ENCODE assay signal across 8 cellular contexts in genomic region chr22:17628304-17629166, GRCh38. TPM values are rescaled to one million over a fixed set of nuclear protein-coding genes. Genes with fewer than 3 reads are reported as not detected.
DNase-seq lines count a peak whose midpoint lies in the region; ATAC-seq and TF ChIP-seq lines count a peak whose summit lies in the region.

Gene ATP6V1E1 (minus strand): TSS chr22:17628749. CDS start chr22:17628635, 114 bp downstream.

- peaks cover 33% of the 10 kb centered on the region for H3K4me1 Mint-ChIP-seq in activated naive CD8-positive, alpha-beta T cell (ENCODE audit: low read depth)

- WGBS in testis, 2 donors = 0 to 1% methylated on average over 32 to 49 of the region's 49 CpGs

- H3K9me3 Mint-ChIP-seq in activated naive CD8-positive, alpha-beta T cell (ENCODE audit: low read depth) = no peaks in the 10 kb centered on the region

- H3K4me3 ChIP-seq in testis = peak within 1 kb of the TSS; percentile 91 to 93

- DNase-seq in GM10248 (ENCODE audit: extremely low spot score) (peak; percentile 98), NCI-H1105 (lab: John Stamatoyannopoulos, UW) (peak; percentile 90), SKM-1 treated with dmso at 0.1 percent for 144 hours (lab: John Stamatoyannopoulos, UW; ENCODE audit: unreplicated experiment) (peak; percentile 91), glomerular visceral epithelial cell (ENCODE audit: extremely low spot score) (peak; percentile 95), omental fat pad (ENCODE audit: low spot score) (peak; percentile 90), testis (peak; percentile 99)

- no peaks in the 10 kb centered on the region for H3K9me3 ChIP-seq in testis

- intact Hi-C loops in testis (cut with DNase I; ENCODE audit: low total_unique reads) = no loop called here

- no peak for TF ChIP-seq CTCF in GM10248 (IDR thresholded peaks at IDR 0.05; ENCODE audit: control extremely low read depth, extremely low read depth, low read depth, missing control alignments)
- no peak for TF ChIP-seq CTCF in omental fat pad (IDR thresholded peaks at IDR 0.05)
- TF ChIP-seq CTCF in testis (IDR thresholded peaks at IDR 0.05) = no peak

- peak within 1 kb of the TSS; percentile 97 for H3K27ac Mint-ChIP-seq in activated naive CD8-positive, alpha-beta T cell

- no peaks in the 10 kb centered on the region for H3K36me3 ChIP-seq in testis (ENCODE audit: low read depth, missing control alignments)

- CTCF ChIA-PET in GM10248 (lab: Yijun Ruan, JAX) = interaction anchor here (1.4 kb wide), 1 partner anchor 144 kb away, joined by 3 read pairs; no protein-coding TSS in a partner anchor

- TF ChIP-seq POLR2A in testis (IDR thresholded peaks at IDR 0.05) = peak; percentile 19

- peaks cover 26% of the 10 kb centered on the region for H3K4me1 ChIP-seq in testis

- H3K36me3 Mint-ChIP-seq in activated naive CD8-positive, alpha-beta T cell = peaks cover 2% of the 10 kb centered on the region

- POLR2A ChIA-PET in GM10248 (lab: Yijun Ruan, JAX) = interaction anchor here (0.7 kb wide), 1 partner anchor 15 kb away, joined by 3 read pairs; no protein-coding TSS in a partner anchor

- peak; percentile 99 for ATAC-seq in HG02623 (IDR thresholded peaks at IDR 0.05; ENCODE audit: unreplicated experiment)
- peak; percentile 98 for ATAC-seq in omental fat pad (ENCODE audit: low FRiP score)

- H3K27ac ChIP-seq in testis = peak within 1 kb of the TSS; percentile 89 to 91

- peak within 1 kb of the TSS; percentile 99 for H3K4me3 Mint-ChIP-seq in activated naive CD8-positive, alpha-beta T cell

- H3K27me3 Mint-ChIP-seq in activated naive CD8-positive, alpha-beta T cell = no peaks in the 10 kb centered on the region

- H3K27me3 ChIP-seq in testis = no peaks in the 10 kb centered on the region

RNA-seq across cellular contexts. Expression of gene ATP6V1E1, which starts in this region (rescaled TPM):
- total RNA-seq in omental fat pad (100 to 1,000 TPM; 109 to 157 (median 122) TPM), testis (100 to 1,000 TPM; 130 to 160 TPM)
- polyA plus RNA-seq in testis (ENCODE audit: insufficient read depth, low read depth, low replicate concordance) = 146 TPM

Comparison
In these comparisons a context has a peak if more than half of its experiments do, and no peak if none do; other contexts are left out.
1. Peak in every context shown above with its lines: DNase-seq, ATAC-seq, H3K4me3 ChIP-seq and H3K27ac ChIP-seq.